Comparison of ENCODE assay signal across 8 cellular contexts in genomic region chr17:43832976-43833829, GRCh38. TPM values are rescaled to one million over a fixed set of nuclear protein-coding genes. Genes with fewer than 3 reads are reported as not detected.
DNase-seq lines count a peak whose midpoint lies in the region; ATAC-seq, FAIRE-seq and TF ChIP-seq lines count a peak whose summit lies in the region.

Gene MPP3, minus strand, starts transcription at chr17:43833146. Its CDS starts 1,240 bp downstream, at chr17:43831906.

- H3K4me1 ChIP-seq in GM12878 (ENCODE audit: control insufficient read depth, insufficient read depth, low read length) (no peaks in the 10 kb centered on the region), prostate gland (replicated peaks) (no peaks in the 10 kb centered on the region)

- no peaks in the 10 kb centered on the region for H4K20me1 ChIP-seq in GM12878 (ENCODE audit: control insufficient read depth, insufficient read depth)

- H3K36me3 ChIP-seq in GM12878 (ENCODE audit: control insufficient read depth in 2 of 2, insufficient read depth in 2 of 2, low read length in 1 of 2) (no peaks in the 10 kb centered on the region), prostate gland (no peaks in the 10 kb centered on the region)

- H3K9me3 Mint-ChIP-seq in T-cell, result no peaks in the 10 kb centered on the region

- RAD21 ChIA-PET in GM12878 (lab: Charles Lee; ENCODE audit: unreplicated experiment), result no interaction called here

- peak within 1 kb of the TSS; percentile 42; the same call in 1 of the 2 replicates for H3K4me2 ChIP-seq in GM12878 (ENCODE audit: control insufficient read depth, insufficient read depth)

- CTCF ChIA-PET in T-cell (lab: Charles Lee), result no interaction called here
- CTCF ChIA-PET in GM12878 (lab: Yijun Ruan, JAX), result no interaction called here

- TF ChIP-seq EP300 in GM12878 (IDR thresholded peaks at IDR 0.05; ENCODE audit: borderline replicate concordance in 1 of 2, control insufficient read depth in 1 of 2, low read depth in 2 of 2, low read length in 2 of 2), result no peak

- H3K4me1 Mint-ChIP-seq in T-cell, result peaks cover 12 to 21% (median 16%) of the 10 kb centered on the region in 3 donors

- TF ChIP-seq CTCF in GM12878 (IDR thresholded peaks at IDR 0.05 in 2 of 3, conservative IDR thresholded peaks at IDR 0.05 in 1 of 3; ENCODE audit: control insufficient read depth in 2 of 3, extremely low read depth in 1 of 3, insufficient read depth in 1 of 3, low read depth in 3 of 3, low read length in 3 of 3) (no peak), prostate gland (IDR thresholded peaks at IDR 0.05) (no peak)

- TF ChIP-seq POLR2A in GM12878 (IDR thresholded peaks at IDR 0.05; ENCODE audit: low read depth, low read length) (no peak), prostate gland (IDR thresholded peaks at IDR 0.05) (peak; percentile 55)

- H3K9me3 ChIP-seq in GM12878 (replicated peaks; ENCODE audit: control insufficient read depth, insufficient read depth, low read length) (no peaks in the 10 kb centered on the region), prostate gland (no peaks in the 10 kb centered on the region)

- no peak within 1 kb of the TSS for H3K9ac ChIP-seq in GM12878 (ENCODE audit: control insufficient read depth, insufficient read depth, low read length)

- TF ChIP-seq RAD21 in GM12878 (IDR thresholded peaks at IDR 0.05; ENCODE audit: insufficient read depth, low read depth, low read length), result no peak

- 15% methylated on average over 51 of the region's 87 CpGs for WGBS in GM12878 (ENCODE audit: insufficient coverage, insufficient replicate concordance, low lambda C conversion rate, missing lambda C conversion rate)
- WGBS in prostate gland, result 1% methylated on average over 35 of the region's 87 CpGs

- ATAC-seq in T-cell (replicated peaks in 1 of 4) (peak; percentile 92 to 97 (median 94)), GM12878 (peak; percentile 38; the same call in 2 of the 3 replicates), GM19328 (IDR thresholded peaks at IDR 0.05; ENCODE audit: unreplicated experiment) (no peak), HG03521 (IDR thresholded peaks at IDR 0.05; ENCODE audit: unreplicated experiment) (no peak)

- no peak within 1 kb of the TSS for H3K4me3 ChIP-seq in GM12878
- peak within 1 kb of the TSS; percentile 58 to 79 for H3K4me3 ChIP-seq in prostate gland

- peaks cover 27 to 29% of the 10 kb centered on the region in 2 donors for H3K27me3 Mint-ChIP-seq in T-cell

- no peaks in the 10 kb centered on the region for H3K79me2 ChIP-seq in GM12878 (ENCODE audit: control insufficient read depth, insufficient read depth, low read length)

- in situ Hi-C loops in Caki2 (cut with HindIII; ENCODE audit: low pct_unique_long_range_greater_than_20kb, low sequenced_read_pairs), result no loop called here
- in situ Hi-C loops in GM12878 (cut with MboI), result no loop called here

- H3K27ac ChIP-seq in GM12878 (ENCODE audit: control insufficient read depth, insufficient read depth) (no peak within 1 kb of the TSS), prostate gland (peak within 1 kb of the TSS; percentile 64 to 65)

- peak within 1 kb of the TSS; percentile 78 to 86 (median 79) for H3K4me3 Mint-ChIP-seq in T-cell

- BruUV-seq in GM12878 (replicated peaks; lab: Mats Ljungman, UMichigan), result no TSS peak

- H3K36me3 Mint-ChIP-seq in T-cell, result no peaks in the 10 kb centered on the region

- POLR2A ChIA-PET in T-cell (lab: Charles Lee) (interaction anchor here in 1 of 2 donors (0.5 kb wide), 1 partner anchor 466 kb away, joined by 3 read pairs; no protein-coding TSS in a partner anchor), GM12878 (lab: Charles Lee) (no interaction called here)

- no peak for FAIRE-seq in GM12878 (lab: Jason Lieb, UNC)

- DNase-seq in Caki2 (ENCODE audit: low read depth) (peak; percentile 77), LHCN-M2 (ENCODE audit: low read depth) (peak; percentile 52), T-cell (peak in 32 of 34 experiments; percentile 5 to 60 (median 38)), GM12878 (ENCODE audit: low read depth, low spot score) (no peak), hepatic stellate cell (ENCODE audit: low spot score) (peak; percentile 95), prostate gland (ENCODE audit: low spot score) (peak; percentile 52)

- peak within 1 kb of the TSS in 1 of 2 donors; percentile 13 for H3K27ac Mint-ChIP-seq in T-cell

- intact Hi-C loops in GM12878 (cut with micrococcal nuclease; ENCODE audit: unreplicated experiment) (no loop called here), prostate gland (cut with DNase I) (loop anchor here (5.0 kb wide), 1 partner anchor 56 kb away; the partner anchor contains the start of gene DUSP3)

- no peak within 1 kb of the TSS for H2AFZ ChIP-seq in GM12878 (ENCODE audit: control insufficient read depth, low read depth, low read length)

- SMC1A ChIA-PET in GM12878 (lab: Charles Lee; ENCODE audit: uncharacterized antibody, unreplicated experiment), result no interaction called here

- H3K27me3 ChIP-seq in GM12878 (replicated peaks in 1 of 2; ENCODE audit: control insufficient read depth in 2 of 2, insufficient read depth in 2 of 2, low read length in 1 of 2) (peaks cover 11% of the 10 kb centered on the region in 2 experiments), prostate gland (replicated peaks; ENCODE audit: insufficient read depth) (no peaks in the 10 kb centered on the region)

TF ChIP-seq in GM12878, 131 proteins besides CTCF, POLR2A, EP300 and RAD21:
- TF ChIP-seq SUZ12 (IDR thresholded peaks at IDR 0.05; ENCODE audit: unreplicated experiment) (peak; percentile 37), EGR1 (IDR thresholded peaks at IDR 0.05; ENCODE audit: borderline replicate concordance in 1 of 2, low read depth in 2 of 2, low read length in 2 of 2) (0 out of 3 replicates have a peak, but pooled peaks of 1 of the 2 experiments have one; percentile 41), FOXK2 (IDR thresholded peaks at IDR 0.05) (no peak)
TF ChIP-seq in GM12878: peak in this region for 2.

RNA-seq across cellular contexts. Expression of gene MPP3, which starts in this region (rescaled TPM):
- total RNA-seq in Caki2 (2014; rRNA removed; shearing (Covaris generic); ENCODE audit: low replicate concordance), result 10.0 and 11.6 TPM in 2 replicates
- total RNA-seq in LHCN-M2 (2014; rRNA removed), result 4.1 and 6.7 TPM in 2 replicates
- polyA plus RNA-seq in LHCN-M2 (2012), result 3.3 TPM
- under 1 TPM in 4 of 5 donors, not detected in 1; 0.32 to 0.60 (median 0.44) TPM for total RNA-seq in T-cell
- total RNA-seq in GM12878 (2013; cell fraction: nucleolus; rRNA removed), result not detected in 2 replicates
- not detected in 2 replicates for total RNA-seq in GM12878 (2014; rRNA removed)
- total RNA-seq in GM12878 (2014; rRNA removed; fragmentation: Illumina TruSeq; extraction: Trizol), result not detected in 2 replicates
- total RNA-seq in GM12878 (2021), result 0.13 TPM in 1 of 2 replicates, not detected in the other
- not detected for polyA plus RNA-seq in GM12878 (2011; ENCODE audit: low read depth)
- polyA plus RNA-seq in GM12878 (2011; rRNA removed), result not detected in 2 replicates
- not detected in 2 replicates for polyA plus RNA-seq in GM12878 (2011; cell fraction: cytosol; rRNA removed)
- polyA plus RNA-seq in GM12878 (2011; cell fraction: nucleus; rRNA removed), result not detected in 2 replicates
- polyA plus RNA-seq in GM12878 (2012), result not detected in 2 replicates
- not detected in 2 replicates for polyA plus RNA-seq in GM12878 (2014; fragmentation: Illumina TruSeq; extraction: Trizol)
- polyA plus RNA-seq in GM12878 (2014; fragmentation: Nextera tagmentation; extraction: Ambion mirVana), result not detected
- not detected in 2 replicates for polyA plus RNA-seq in GM12878 (2014; rRNA removed)
- polyA plus RNA-seq in GM12878 (2016; fragmentation: Nextera tagmentation; extraction: Ambion mirVana), result not detected
- polyA minus RNA-seq in GM12878 (2011; rRNA and poly(A)+ RNA removed), result not detected in 2 replicates
- polyA minus RNA-seq in GM12878 (2011; cell fraction: cytosol; rRNA and poly(A)+ RNA removed), result not detected in 2 replicates
- not detected in 2 replicates for polyA minus RNA-seq in GM12878 (2011; cell fraction: nucleus; rRNA and poly(A)+ RNA removed)
- 10 to 100 TPM in 1 of 2 donors, 1 to 10 TPM in 1; 4.4 to 16.4 TPM for total RNA-seq in prostate gland

Comparison
In these comparisons a context has a peak if more than half of its experiments do, and no peak if none do; other contexts are left out.
1. Peak in DNase-seq and ATAC-seq in T-cell; RNA of the gene not detected or under 1 TPM.
2. Peak in ATAC-seq and H3K4me2 ChIP-seq in GM12878; RNA of the gene not detected or under 1 TPM.